In genomic region chr3:123383101-123384053, GRCh38 we compare ENCODE assay signal across 14 cellular contexts.
A peak's percentile ranks its signal among the peaks of the same experiment; 100 is the strongest.
DNase-seq lines count a peak whose midpoint lies in the region; ATAC-seq, FAIRE-seq and TF ChIP-seq lines count a peak whose summit lies in the region.
"Had no signal": no experiment of that assay in that cellular context is flagged by ENCODE, and none has a peak within 500 bp of the region (broad histone marks: within the 10 kb centered on the region; RNA-seq: fewer than 3 reads in every experiment).

No MANE protein-coding gene starts in this region.

- no peak overlapping the region for H3K27ac ChIP-seq in SJCRH30
- H3K27ac ChIP-seq: C4-2B, ovary, SK-N-MC, tibial nerve had no signal

- intact Hi-C loops in Right ventricle myocardium inferior (cut with DNase I): no loop called here

- H3K36me3 Mint-ChIP-seq in progenitor cell of endocrine pancreas (ENCODE audit: insufficient read depth): no peaks in the 10 kb centered on the region
- no peaks in the 10 kb centered on the region for H3K36me3 Mint-ChIP-seq in chondrocyte (ENCODE audit: low read depth)

- H3K27me3 ChIP-seq in SJCRH30: 0 out of 2 replicates have a peak, but pooled peaks cover 3% of the 10 kb centered on the region
- H3K27me3 ChIP-seq: ovary, tibial nerve had no signal

- DNase-seq in ELF-1 (ENCODE audit: low read depth, low spot score): peak; percentile 77
- peak; percentile 58 to 65 for DNase-seq in SJCRH30
- DNase-seq in Right ventricle myocardium inferior (ENCODE audit: missing footprints): peak; percentile 81
- no peak for DNase-seq in progenitor cell of endocrine pancreas (ENCODE audit: low spot score, unreplicated experiment)
- no peak for DNase-seq in chondrocyte (ENCODE audit: low spot score)
- no peak for DNase-seq in RCC 7860 (ENCODE audit: low spot score)
- no peak for DNase-seq in activated CD8-positive, alpha-beta memory T cell treated with anti-CD3 and anti-CD28 coated beads for 24 hours
- DNase-seq: activated CD4-positive, alpha-beta T cell treated with anti-CD3 and anti-CD28 coated beads for 48 hours; activated naive CD4-positive, alpha-beta T cell treated with anti-CD3 and anti-CD28 coated beads for 36 hours had no signal

- H3K4me3 ChIP-seq in SJCRH30: no peak overlapping the region
- H3K4me3 ChIP-seq: ovary, SK-N-MC, tibial nerve had no signal

- H3K4me3 Mint-ChIP-seq in progenitor cell of endocrine pancreas (ENCODE audit: low read depth) (no peak overlapping the region), chondrocyte (ENCODE audit: unreplicated experiment) (no peak overlapping the region)
- H3K4me3 Mint-ChIP-seq: activated naive CD4-positive, alpha-beta T cell treated with anti-CD3 and anti-CD28 coated beads for 36 hours had no signal

- peak; percentile 51 for ATAC-seq in Right ventricle myocardium inferior
- ATAC-seq in HG03442 (IDR thresholded peaks at IDR 0.05; ENCODE audit: unreplicated experiment): no peak

- peaks cover 12% of the 10 kb centered on the region; the same call in 1 of the 2 replicates for H3K4me1 ChIP-seq in SJCRH30

- H3K36me3 ChIP-seq in SJCRH30: no peaks in the 10 kb centered on the region
- H3K36me3 ChIP-seq: ovary, tibial nerve had no signal

- no peaks in the 10 kb centered on the region for H3K9me3 Mint-ChIP-seq in progenitor cell of endocrine pancreas (ENCODE audit: low read depth)
- H3K9me3 Mint-ChIP-seq in chondrocyte (ENCODE audit: low read depth): no peaks in the 10 kb centered on the region
- H3K9me3 Mint-ChIP-seq: activated naive CD4-positive, alpha-beta T cell treated with anti-CD3 and anti-CD28 coated beads for 36 hours had no signal

- TF ChIP-seq CTCF in progenitor cell of endocrine pancreas (IDR thresholded peaks at IDR 0.05; ENCODE audit: unreplicated experiment) (no peak), chondrocyte (IDR thresholded peaks at IDR 0.05) (no peak)

- no peaks in the 10 kb centered on the region for H3K9me3 ChIP-seq in SJCRH30 (replicated peaks)
- H3K9me3 ChIP-seq: ovary, tibial nerve had no signal

- H3K27me3 Mint-ChIP-seq in progenitor cell of endocrine pancreas (no peaks in the 10 kb centered on the region), chondrocyte (ENCODE audit: low read depth) (peaks cover 15% of the 10 kb centered on the region)

- H3K4me1 Mint-ChIP-seq in progenitor cell of endocrine pancreas (ENCODE audit: low read depth) (peaks cover 37% of the 10 kb centered on the region), chondrocyte (ENCODE audit: low read depth) (peaks cover 50% of the 10 kb centered on the region)

- no peak for FAIRE-seq in RCC 7860 (lab: Jason Lieb, UNC)

- peak overlapping the region; percentile 9 for H3K27ac Mint-ChIP-seq in progenitor cell of endocrine pancreas
- no peak overlapping the region for H3K27ac Mint-ChIP-seq in chondrocyte (ENCODE audit: unreplicated experiment)
- H3K27ac Mint-ChIP-seq: activated naive CD4-positive, alpha-beta T cell treated with anti-CD3 and anti-CD28 coated beads for 36 hours had no signal

Comparison
In these comparisons a context has a peak if more than half of its experiments do, and no peak if none do; other contexts are left out.
1. DNase-seq: peak in ELF-1 (single experiment), SJCRH30 (2 of 2) and Right ventricle myocardium inferior (single experiment); none in progenitor cell of endocrine pancreas (single experiment), chondrocyte (single experiment), RCC 7860 (single experiment) and activated CD8-positive, alpha-beta memory T cell treated with anti-CD3 and anti-CD28 coated beads for 24 hours (single experiment).